Comparison of ENCODE assay signal across 8 cellular contexts in genomic region chr13:114047358-114047881, GRCh38.
A peak's percentile ranks its signal among the peaks of the same experiment; 100 is the strongest.
DNase-seq lines count a peak whose midpoint lies in the region; ATAC-seq, FAIRE-seq and TF ChIP-seq lines count a peak whose summit lies in the region.

No MANE protein-coding gene starts in this region.

- ATAC-seq in GM18867 (IDR thresholded peaks at IDR 0.05; ENCODE audit: unreplicated experiment) (peak; percentile 60), HG02642 (IDR thresholded peaks at IDR 0.05; ENCODE audit: poor library complexity, unreplicated experiment) (peak; percentile 68)

- no peak for TF ChIP-seq CTCF in osteocyte (IDR thresholded peaks at IDR 0.05)

- H3K9me3 Mint-ChIP-seq in osteocyte (ENCODE audit: unreplicated experiment), result no peaks in the 10 kb centered on the region

- peak; percentile 77 for FAIRE-seq in RCC 7860 (lab: Jason Lieb, UNC)

- peaks cover 15% of the 10 kb centered on the region for H3K36me3 Mint-ChIP-seq in osteocyte (ENCODE audit: unreplicated experiment)

- no peak overlapping the region for H3K4me3 Mint-ChIP-seq in osteocyte (ENCODE audit: unreplicated experiment)

- H3K27ac Mint-ChIP-seq in osteocyte (ENCODE audit: unreplicated experiment), result peak overlapping the region; percentile 61

- H3K27me3 Mint-ChIP-seq in osteocyte (ENCODE audit: unreplicated experiment), result no peaks in the 10 kb centered on the region

- peaks cover 31% of the 10 kb centered on the region for H3K4me1 Mint-ChIP-seq in osteocyte (ENCODE audit: unreplicated experiment)

- peak; percentile 76 for DNase-seq in RCC 7860 (ENCODE audit: low spot score)
- DNase-seq in osteocyte (ENCODE audit: extremely low spot score, unreplicated experiment), result no peak
- DNase-seq in inferior parietal cortex (ENCODE audit: extremely low spot score), result no peak
- DNase-seq in SKM-1 (lab: John Stamatoyannopoulos, UW; ENCODE audit: unreplicated experiment), result no peak
- DNase-seq in germinal center (ENCODE audit: low spot score), result no peak
- DNase-seq in AML-193 (lab: John Stamatoyannopoulos, UW), result no peak
